20 cellular contexts compared by ENCODE assay signal in the genomic region with DNA sequence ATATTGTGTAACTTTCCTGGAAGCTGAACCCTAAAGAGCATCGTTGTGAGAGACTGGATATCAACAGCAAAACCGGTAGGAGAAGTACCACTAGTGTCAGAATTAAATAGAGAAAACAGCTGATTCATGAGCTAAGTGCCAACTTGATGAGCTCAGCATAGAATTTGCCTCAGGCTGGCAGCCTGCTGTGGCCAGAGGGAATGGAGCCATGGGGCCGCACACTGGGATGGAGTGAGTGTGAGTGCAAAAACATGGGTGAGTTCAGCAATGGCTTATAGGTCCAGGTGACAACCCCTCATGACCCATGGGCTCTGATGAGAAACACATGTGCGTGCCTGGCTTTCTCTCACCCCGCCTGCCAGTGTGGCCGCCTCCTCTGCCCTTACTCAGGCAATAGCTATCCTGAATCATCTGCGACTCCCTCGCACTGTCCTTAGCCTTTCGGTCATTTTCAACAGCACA. TPM values are rescaled to one million over a fixed set of nuclear protein-coding genes. Genes with fewer than 3 reads are reported as not detected.
DNase-seq lines count a peak whose midpoint lies in the region; ATAC-seq and TF ChIP-seq lines count a peak whose summit lies in the region.
"Had no signal": no experiment of that assay in that cellular context is flagged by ENCODE, and none has a peak within 500 bp of the region (broad histone marks: within the 10 kb centered on the region; RNA-seq: fewer than 3 reads in every experiment).

No MANE protein-coding gene starts in this region.

- H4K12ac ChIP-seq in trophoblast cell (ENCODE audit: low read depth, low read length): no peak overlapping the region

- no peaks in the 10 kb centered on the region for H3K36me3 ChIP-seq in trophoblast cell (ENCODE audit: control insufficient read depth in 1 of 2, insufficient read depth in 2 of 2, low read length in 2 of 2)
- H3K36me3 ChIP-seq: brain microvascular endothelial cell had no signal

- no peak overlapping the region for H3K9ac ChIP-seq in trophoblast cell (ENCODE audit: low read length)

- H3K4ac ChIP-seq in trophoblast cell (ENCODE audit: low read depth, low read length): no peak overlapping the region

- H3K9me3 ChIP-seq in trophoblast cell (ENCODE audit: insufficient read depth, low read depth, low read length): no peaks in the 10 kb centered on the region

- H3K27me3 ChIP-seq in trophoblast cell (ENCODE audit: insufficient read depth, low read length): no peaks in the 10 kb centered on the region
- H3K27me3 ChIP-seq: brain microvascular endothelial cell, dorsolateral prefrontal cortex had no signal

- no peaks in the 10 kb centered on the region for H3K79me1 ChIP-seq in trophoblast cell (ENCODE audit: low read length)

- no peak overlapping the region for H3K4me2 ChIP-seq in trophoblast cell (ENCODE audit: low read length)

- H3K79me2 ChIP-seq in trophoblast cell (ENCODE audit: control insufficient read depth, insufficient read depth, low read length, poor library complexity): no peaks in the 10 kb centered on the region

- H3K27ac ChIP-seq in trophoblast cell (ENCODE audit: low read depth, low read length): no peak overlapping the region
- H3K27ac ChIP-seq: brain microvascular endothelial cell, dorsolateral prefrontal cortex had no signal

- no peak overlapping the region for H3K14ac ChIP-seq in trophoblast cell (ENCODE audit: low read length)

- H3K18ac ChIP-seq in trophoblast cell (ENCODE audit: low read length): no peak overlapping the region

- no peak overlapping the region for H3K23ac ChIP-seq in trophoblast cell (ENCODE audit: low read length)

- H3K4me3 ChIP-seq in choroid plexus epithelial cell (ENCODE audit: low read depth, low read length) (no peak overlapping the region), trophoblast cell (ENCODE audit: low read depth, low read length) (no peak overlapping the region)
- H3K4me3 ChIP-seq: dorsolateral prefrontal cortex, GM12878, lung had no signal

- H2AFZ ChIP-seq in trophoblast cell (ENCODE audit: insufficient read depth, low read length, poor library complexity): no peak overlapping the region

- H2AK5ac ChIP-seq in trophoblast cell (ENCODE audit: low read length): no peak overlapping the region

- no peak for TF ChIP-seq CTCF in choroid plexus epithelial cell (conservative IDR thresholded peaks at IDR 0.05; ENCODE audit: low read depth, low read length)

- WGBS in trophoblast cell (ENCODE audit: extremely low coverage, insufficient coverage, insufficient read length): no CpG with 5 or more reads among the region's 9 CpGs

- DNase-seq in ELF-1 (ENCODE audit: low read depth, low spot score): peak; percentile 36
- peak; percentile 93 for DNase-seq in RPMI7951 (ENCODE audit: low read depth)
- DNase-seq in choroid plexus epithelial cell (ENCODE audit: low read depth): peak; percentile 19
- peak; percentile 77 to 88 for DNase-seq in trophoblast cell
- DNase-seq in NCI-H748 (lab: John Stamatoyannopoulos, UW; ENCODE audit: unreplicated experiment): no peak
- DNase-seq in NCI-H69 (lab: John Stamatoyannopoulos, UW): no peak
- no peak for DNase-seq in stimulated activated CD4-positive, alpha-beta T cell treated with anti-CD3 and anti-CD28 coated beads, Interleukin-15, amount 100 ng/mL, for 24 hours
- DNase-seq: activated CD4-positive, alpha-beta memory T cell treated with anti-CD3 and anti-CD28 coated beads for 36 hours; activated T-cell treated with anti-CD3 and anti-CD28 coated beads, Interleukin-2, amount 50 U/mL, for 4 hours; brain microvascular endothelial cell; COR-L47; dorsolateral prefrontal cortex; naive thymus-derived CD4-positive, alpha-beta T cell; NCI-H1694; NK-92 treated with Interleukin-12 subunit alpha and Interleukin-12 subunit beta, amount 100 ng/mL, for 24 hours; stimulated activated CD4-positive, alpha-beta T cell treated with anti-CD3 and anti-CD28 coated beads, Interleukin-2, amount 100 ng/mL, for 48 hours had no signal

- H2BK120ac ChIP-seq in trophoblast cell (ENCODE audit: insufficient read depth, low read length, poor library complexity): no peak overlapping the region

- no peak for ATAC-seq in HG03139 (IDR thresholded peaks at IDR 0.05; ENCODE audit: unreplicated experiment)
- ATAC-seq: activated T-cell treated with anti-CD3 and anti-CD28 coated beads, Interleukin-2, amount 50 U/mL, for 4 hours; GM12878; HepG2; naive thymus-derived CD4-positive, alpha-beta T cell had no signal

- no peak overlapping the region for H2BK5ac ChIP-seq in trophoblast cell (ENCODE audit: low read depth, low read length, poor library complexity)

- H3K4me1 ChIP-seq in trophoblast cell (ENCODE audit: control insufficient read depth in 1 of 2, insufficient read depth in 2 of 2, low read length in 2 of 2): peaks cover 3% of the 10 kb centered on the region in 2 experiments

- no peak overlapping the region for H4K8ac ChIP-seq in trophoblast cell (ENCODE audit: low read depth, low read length)

- no peak overlapping the region for H2BK12ac ChIP-seq in trophoblast cell (ENCODE audit: low read length)

- no peak overlapping the region for H4K91ac ChIP-seq in trophoblast cell (ENCODE audit: low read depth, low read length)

RNA-seq across cellular contexts. Expression of a gene that starts 25.4 kb away (rescaled TPM):
- total RNA-seq in RPMI7951 (2014; rRNA removed; shearing (Covaris generic)): 3.4 and 4.2 TPM in 2 replicates
- 2.9 and 3.1 TPM in 2 replicates for polyA plus RNA-seq in trophoblast cell (2013)
- total RNA-seq: activated CD4-positive, alpha-beta memory T cell treated with anti-CD3 and anti-CD28 coated beads for 36 hours; GM12878; naive thymus-derived CD4-positive, alpha-beta T cell had no signal
- polyA plus RNA-seq: lung; naive thymus-derived CD4-positive, alpha-beta T cell had no signal

Comparison
In these comparisons a context has a peak if more than half of its experiments do, and no peak if none do; other contexts are left out.
1. DNase-seq: peak in ELF-1 (single experiment), RPMI7951 (single experiment), choroid plexus epithelial cell (single experiment) and trophoblast cell (2 of 2); none in NCI-H748 (single experiment), NCI-H69 (single experiment) and stimulated activated CD4-positive, alpha-beta T cell treated with anti-CD3 and anti-CD28 coated beads, Interleukin-15, amount 100 ng/mL, for 24 hours (single experiment).